8 cellular contexts compared by ENCODE assay signal in genomic region chr11:62664405-62665074, GRCh38. TPM values are rescaled to one million over a fixed set of nuclear protein-coding genes. Genes with fewer than 3 reads are reported as not detected.
DNase-seq lines count a peak whose midpoint lies in the region; ATAC-seq and TF ChIP-seq lines count a peak whose summit lies in the region.

No MANE protein-coding gene starts in this region.

- H3K9me3 Mint-ChIP-seq in activated T-helper 1 cell treated with anti-CD3 and anti-CD28 coated beads, Interleukin-12 subunit alpha, Interleukin-12 subunit beta, Interleukin-2, Interleukin-4 antibody, amounts not matched to agents 30 ng/mL and 10 ng/mL and 1 ng/mL, durations not matched to agents 14 hours and 24 hours and 36 hours = no peaks in the 10 kb centered on the region

- H3K4me1 ChIP-seq in BE2C = no peaks in the 10 kb centered on the region

- intact Hi-C loops in activated T-helper 1 cell treated with anti-CD3 and anti-CD28 coated beads, Interleukin-12 subunit alpha, Interleukin-12 subunit beta, Interleukin-2, Interleukin-4 antibody, amounts not matched to agents 30 ng/mL and 10 ng/mL and 1 ng/mL, durations not matched to agents 14 hours and 24 hours and 36 hours (cut with micrococcal nuclease) = loop anchor here (1.0 to 2.0 kb wide), 11 partner anchors 11 to 216 kb away; partner anchors contain the start of genes EML3, GANAB, HNRNPUL2 and INTS5

- peaks cover 27% of the 10 kb centered on the region for H3K36me3 ChIP-seq in BE2C

- peak overlapping the region; percentile 81 for H3K27ac Mint-ChIP-seq in activated T-helper 1 cell treated with anti-CD3 and anti-CD28 coated beads, Interleukin-12 subunit alpha, Interleukin-12 subunit beta, Interleukin-2, Interleukin-4 antibody, amounts not matched to agents 30 ng/mL and 10 ng/mL and 1 ng/mL, durations not matched to agents 14 hours and 24 hours and 36 hours

- H3K27me3 ChIP-seq in BE2C = no peaks in the 10 kb centered on the region

- peaks cover 37% of the 10 kb centered on the region for H3K36me3 Mint-ChIP-seq in activated T-helper 1 cell treated with anti-CD3 and anti-CD28 coated beads, Interleukin-12 subunit alpha, Interleukin-12 subunit beta, Interleukin-2, Interleukin-4 antibody, amounts not matched to agents 30 ng/mL and 10 ng/mL and 1 ng/mL, durations not matched to agents 14 hours and 24 hours and 36 hours (ENCODE audit: low read depth)

- H3K4me3 Mint-ChIP-seq in activated T-helper 1 cell treated with anti-CD3 and anti-CD28 coated beads, Interleukin-12 subunit alpha, Interleukin-12 subunit beta, Interleukin-2, Interleukin-4 antibody, amounts not matched to agents 30 ng/mL and 10 ng/mL and 1 ng/mL, durations not matched to agents 14 hours and 24 hours and 36 hours = peak overlapping the region; percentile 98

- peaks cover 27% of the 10 kb centered on the region for H3K4me1 Mint-ChIP-seq in activated T-helper 1 cell treated with anti-CD3 and anti-CD28 coated beads, Interleukin-12 subunit alpha, Interleukin-12 subunit beta, Interleukin-2, Interleukin-4 antibody, amounts not matched to agents 30 ng/mL and 10 ng/mL and 1 ng/mL, durations not matched to agents 14 hours and 24 hours and 36 hours (ENCODE audit: low read depth)

- DNase-seq in BE2C (peak; percentile 45), NCI-H446 treated with DMSO at 0.1 percent for 48 hours (lab: John Stamatoyannopoulos, UW) (peak; percentile 22), foreskin fibroblast (peak; percentile 24 to 58), omental fat pad (ENCODE audit: low spot score) (no peak), ureter (ENCODE audit: low spot score) (no peak)
- peak; percentile 48 for DNase-seq in activated T-helper 1 cell treated with anti-CD3 and anti-CD28 coated beads, Interleukin-12 subunit alpha, Interleukin-12 subunit beta, Interleukin-2, Interleukin-4 antibody, amounts not matched to agents 30 ng/mL and 10 ng/mL and 1 ng/mL, durations not matched to agents 14 hours and 24 hours and 36 hours (ENCODE audit: low spot score)

- H3K4me3 ChIP-seq in BE2C (ENCODE audit: low read depth, low read length) (peak overlapping the region; percentile 93), foreskin fibroblast (ENCODE audit: low read depth in 1 of 2, low read length in 2 of 2) (peak overlapping the region; percentile 76 to 80)

- H3K27me3 Mint-ChIP-seq in activated T-helper 1 cell treated with anti-CD3 and anti-CD28 coated beads, Interleukin-12 subunit alpha, Interleukin-12 subunit beta, Interleukin-2, Interleukin-4 antibody, amounts not matched to agents 30 ng/mL and 10 ng/mL and 1 ng/mL, durations not matched to agents 14 hours and 24 hours and 36 hours (ENCODE audit: insufficient read depth) = no peaks in the 10 kb centered on the region

- no peaks in the 10 kb centered on the region for H3K9me3 ChIP-seq in BE2C

- ATAC-seq in GM18868 (IDR thresholded peaks at IDR 0.05; ENCODE audit: unreplicated experiment) (peak; percentile 27), HG03097 (IDR thresholded peaks at IDR 0.05; ENCODE audit: low FRiP score, unreplicated experiment) (peak; percentile 16), omental fat pad (ENCODE audit: low FRiP score) (peak; percentile 30)

- no peak for TF ChIP-seq CTCF in BE2C (IDR thresholded peaks at IDR 0.05; ENCODE audit: low read depth, low read length)
- TF ChIP-seq CTCF in foreskin fibroblast (IDR thresholded peaks at IDR 0.05; ENCODE audit: low read depth, low read length) = no peak
- no peak for TF ChIP-seq CTCF in omental fat pad (IDR thresholded peaks at IDR 0.05)

RNA-seq across cellular contexts. Expression of gene C11orf98, which starts 0.5 kb away (rescaled TPM):
- polyA plus RNA-seq in BE2C (2012; ENCODE audit: insufficient read depth, insufficient read length, low read depth) = 69.4 TPM
- total RNA-seq in activated T-helper 1 cell treated with anti-CD3 and anti-CD28 coated beads, Interleukin-12 subunit alpha, Interleukin-12 subunit beta, Interleukin-2, Interleukin-4 antibody, amounts not matched to agents 30 ng/mL and 10 ng/mL and 1 ng/mL, durations not matched to agents 14 hours and 24 hours and 36 hours = 146 and 151 TPM in 2 replicates
- total RNA-seq in omental fat pad (10 to 100 TPM; 18.3 to 42.9 (median 33.3) TPM), ureter (52.6 TPM)

RNA-seq across cellular contexts. Expression of gene CSKMT, which starts 0.6 kb away (rescaled TPM):
- polyA plus RNA-seq in BE2C (2012; ENCODE audit: insufficient read depth, insufficient read length, low read depth) = 12.9 TPM
- 65.0 and 69.4 TPM in 2 replicates for total RNA-seq in activated T-helper 1 cell treated with anti-CD3 and anti-CD28 coated beads, Interleukin-12 subunit alpha, Interleukin-12 subunit beta, Interleukin-2, Interleukin-4 antibody, amounts not matched to agents 30 ng/mL and 10 ng/mL and 1 ng/mL, durations not matched to agents 14 hours and 24 hours and 36 hours
- total RNA-seq in omental fat pad (10 to 100 TPM in 1 of 4 donors, 1 to 10 TPM in 3; 2.8 to 18.4 (median 7.0) TPM), ureter (20.7 TPM)

RNA-seq across cellular contexts. Expression of gene UQCC3, which starts 6.9 kb away (rescaled TPM):
- 51.5 TPM for polyA plus RNA-seq in BE2C (2012; ENCODE audit: insufficient read depth, insufficient read length, low read depth)
- total RNA-seq in activated T-helper 1 cell treated with anti-CD3 and anti-CD28 coated beads, Interleukin-12 subunit alpha, Interleukin-12 subunit beta, Interleukin-2, Interleukin-4 antibody, amounts not matched to agents 30 ng/mL and 10 ng/mL and 1 ng/mL, durations not matched to agents 14 hours and 24 hours and 36 hours = 8.9 and 11.4 TPM in 2 replicates
- total RNA-seq in omental fat pad = 1 to 10 TPM; 7.3 to 9.9 (median 8.2) TPM
- total RNA-seq in ureter = 6.6 TPM

RNA-seq across cellular contexts. Expression of gene LBHD1, which starts 7.5 kb away (rescaled TPM):
- polyA plus RNA-seq in BE2C (2012; ENCODE audit: insufficient read depth, insufficient read length, low read depth) = 2.6 TPM
- 23.4 and 24.3 TPM in 2 replicates for total RNA-seq in activated T-helper 1 cell treated with anti-CD3 and anti-CD28 coated beads, Interleukin-12 subunit alpha, Interleukin-12 subunit beta, Interleukin-2, Interleukin-4 antibody, amounts not matched to agents 30 ng/mL and 10 ng/mL and 1 ng/mL, durations not matched to agents 14 hours and 24 hours and 36 hours
- total RNA-seq in omental fat pad = 1 to 10 TPM; 3.0 to 6.8 (median 5.7) TPM
- 9.8 TPM for total RNA-seq in ureter

RNA-seq across cellular contexts. Expression of gene INTS5, which starts 11.4 kb away (rescaled TPM):
- polyA plus RNA-seq in BE2C (2012; ENCODE audit: insufficient read depth, insufficient read length, low read depth) = 16.8 TPM
- total RNA-seq in activated T-helper 1 cell treated with anti-CD3 and anti-CD28 coated beads, Interleukin-12 subunit alpha, Interleukin-12 subunit beta, Interleukin-2, Interleukin-4 antibody, amounts not matched to agents 30 ng/mL and 10 ng/mL and 1 ng/mL, durations not matched to agents 14 hours and 24 hours and 36 hours = 39.2 and 40.4 TPM in 2 replicates
- total RNA-seq in omental fat pad (10 to 100 TPM; 11.9 to 27.7 (median 17.2) TPM), ureter (19.2 TPM)

Comparison
In these comparisons a context has a peak if more than half of its experiments do, and no peak if none do; other contexts are left out.
1. DNase-seq: peak in BE2C (single experiment), NCI-H446 treated with DMSO at 0.1 percent for 48 hours (single experiment), activated T-helper 1 cell treated with anti-CD3 and anti-CD28 coated beads, Interleukin-12 subunit alpha, Interleukin-12 subunit beta, Interleukin-2, Interleukin-4 antibody, amounts not matched to agents 30 ng/mL and 10 ng/mL and 1 ng/mL, durations not matched to agents 14 hours and 24 hours and 36 hours (single experiment) and foreskin fibroblast (2 of 2); none in omental fat pad (single experiment) and ureter (single experiment).
2. Peak in every context shown above with its lines, with median percentiles within 50 percentile points of each other: ATAC-seq.